21 cellular contexts compared by ENCODE assay signal in genomic region chr5:174987443-174988012, GRCh38.
"Had no signal": no experiment of that assay in that cellular context is flagged by ENCODE, and none has a peak within 500 bp of the region (broad histone marks: within the 10 kb centered on the region; RNA-seq: fewer than 3 reads in every experiment).

No MANE protein-coding gene starts in this region.

- H3K4me3 ChIP-seq: colonic mucosa, prostate gland, skin epidermis, spleen, testis, transverse colon, vagina had no signal

- H3K36me3 Mint-ChIP-seq: naive thymus-derived CD8-positive, alpha-beta T cell; stimulated activated memory B cell treated with anti-CD40 and anti-IgM and Interleukin-4, amounts not matched to agents 10 μg/mL and 1 μg/mL and 100 μg/mL, for 72 hours had no signal

- H3K4me1 Mint-ChIP-seq: central memory CD8-positive, alpha-beta T cell; naive thymus-derived CD8-positive, alpha-beta T cell; stimulated activated memory B cell treated with anti-CD40 and anti-IgM and Interleukin-4, amounts not matched to agents 10 μg/mL and 1 μg/mL and 100 μg/mL, for 72 hours had no signal

- H3K9me3 ChIP-seq: colonic mucosa, prostate gland, spleen, testis, transverse colon, vagina had no signal

- DNase-seq: colonic mucosa; dermis blood vessel endothelial cell; foreskin fibroblast; mammary epithelial cell; mesendoderm; midbrain; naive thymus-derived CD8-positive, alpha-beta T cell; nephron progenitor cell; nucleus accumbens; right cardiac atrium; spleen; stimulated activated CD4-positive, alpha-beta T cell treated with anti-CD3 and anti-CD28 coated beads, Interleukin-4, amount 100 ng/mL, for 4 hours; stimulated activated naive CD8-positive, alpha-beta T cell treated with anti-CD3 and anti-CD28 coated beads, Interleukin-15, Interleukin-2, amounts not matched to agents 100 U/mL and 50 U/mL, for 24 hours; substantia nigra; testis; transverse colon had no signal

- H3K27me3 Mint-ChIP-seq: central memory CD8-positive, alpha-beta T cell had no signal

- H3K4me3 Mint-ChIP-seq: central memory CD8-positive, alpha-beta T cell; naive thymus-derived CD8-positive, alpha-beta T cell; nephron progenitor cell; stimulated activated memory B cell treated with anti-CD40 and anti-IgM and Interleukin-4, amounts not matched to agents 10 μg/mL and 1 μg/mL and 100 μg/mL, for 72 hours had no signal

- H3K4me1 ChIP-seq: colonic mucosa, prostate gland, spleen, testis, transverse colon, vagina had no signal

- H3K27ac ChIP-seq: colonic mucosa, prostate gland, spleen, testis, transverse colon, vagina had no signal

- H3K27ac Mint-ChIP-seq: naive thymus-derived CD8-positive, alpha-beta T cell; nephron progenitor cell; stimulated activated memory B cell treated with anti-CD40 and anti-IgM and Interleukin-4, amounts not matched to agents 10 μg/mL and 1 μg/mL and 100 μg/mL, for 72 hours had no signal

- H3K36me3 ChIP-seq: colonic mucosa, prostate gland, spleen, transverse colon, vagina had no signal

- ATAC-seq: naive thymus-derived CD8-positive, alpha-beta T cell; stimulated activated memory B cell treated with anti-CD40 and anti-IgM and Interleukin-4, amounts not matched to agents 10 μg/mL and 1 μg/mL and 100 μg/mL, for 72 hours; stimulated activated naive CD8-positive, alpha-beta T cell treated with anti-CD3 and anti-CD28 coated beads, Interleukin-15, Interleukin-2, amounts not matched to agents 100 U/mL and 50 U/mL, for 24 hours had no signal

- H3K9me3 Mint-ChIP-seq: central memory CD8-positive, alpha-beta T cell; naive thymus-derived CD8-positive, alpha-beta T cell; nephron progenitor cell had no signal

- H3K27me3 ChIP-seq: colonic mucosa, spleen, testis, transverse colon, vagina had no signal
